ENCODE assay signal across 9 cellular contexts in genomic region chr19:40571005-40571318, GRCh38. TPM values are rescaled to one million over a fixed set of nuclear protein-coding genes. Genes with fewer than 3 reads are reported as not detected.
DNase-seq lines count a peak whose midpoint lies in the region; ATAC-seq and TF ChIP-seq lines count a peak whose summit lies in the region.
"Had no signal": no experiment of that assay in that cellular context is flagged by ENCODE, and none has a peak within 500 bp of the region (broad histone marks: within the 10 kb centered on the region; RNA-seq: fewer than 3 reads in every experiment).

No MANE protein-coding gene starts in this region.

- no peaks in the 10 kb centered on the region for H3K27me3 Mint-ChIP-seq in MCF 10A (ENCODE audit: insufficient read depth, unreplicated experiment)
- peaks cover 8 to 10% of the 10 kb centered on the region in 2 donors for H3K27me3 Mint-ChIP-seq in natural killer cell treated with Interleukin-12 subunit alpha and Interleukin-12 subunit beta and Interleukin-15 and Interleukin-18, amount 100 ng/mL, for 72 hours

- H3K36me3 ChIP-seq in BLaER1 = no peaks in the 10 kb centered on the region
- no peaks in the 10 kb centered on the region for H3K36me3 ChIP-seq in HUES48 (ENCODE audit: control insufficient read depth, insufficient read depth, low read length)

- intact Hi-C loops in MCF 10A (cut with micrococcal nuclease) = no loop called here

- no peaks in the 10 kb centered on the region for H3K9me3 ChIP-seq in BLaER1
- no peaks in the 10 kb centered on the region for H3K9me3 ChIP-seq in HUES48 (ENCODE audit: control insufficient read depth, insufficient read depth, low read length)
- H3K9me3 ChIP-seq: psoas muscle had no signal

- POLR2A ChIA-PET in MCF 10A (lab: Yijun Ruan, JAX) = interaction anchor here (0.6 to 3.6 kb wide), 15 partner anchors 8 to 649 kb away, joined by 3 to 39 read pairs (median 5); partner anchors contain the start of genes BLVRB, COQ8B, ITPKC and SERTAD1

- TF ChIP-seq CTCF in MCF 10A (IDR thresholded peaks at IDR 0.05; ENCODE audit: unreplicated experiment) = no peak

- H3K36me3 Mint-ChIP-seq in MCF 10A (ENCODE audit: insufficient read depth, unreplicated experiment) = no peaks in the 10 kb centered on the region
- H3K36me3 Mint-ChIP-seq in natural killer cell treated with Interleukin-12 subunit alpha and Interleukin-12 subunit beta and Interleukin-15 and Interleukin-18, amount 100 ng/mL, for 72 hours = no peaks in the 10 kb centered on the region

- no TSS peak for BruUV-seq in MCF 10A (replicated peaks; lab: Mats Ljungman, UMichigan)

- no peak overlapping the region for H3K9ac ChIP-seq in BLaER1
- H3K9ac ChIP-seq in HUES48 (ENCODE audit: low read depth, low read length) = no peak overlapping the region

- no peaks in the 10 kb centered on the region for H4K20me1 ChIP-seq in BLaER1

- H3K4me2 ChIP-seq in BLaER1 = peak overlapping the region; percentile 57

- H3K27ac Mint-ChIP-seq in MCF 10A (ENCODE audit: low read depth, unreplicated experiment) = peak overlapping the region; percentile 39
- peak overlapping the region; percentile 7 to 10 for H3K27ac Mint-ChIP-seq in natural killer cell treated with Interleukin-12 subunit alpha and Interleukin-12 subunit beta and Interleukin-15 and Interleukin-18, amount 100 ng/mL, for 72 hours

- DNase-seq in MCF 10A (ENCODE audit: unreplicated experiment) = no peak
- no peak for DNase-seq in natural killer cell treated with Interleukin-12 subunit alpha and Interleukin-12 subunit beta and Interleukin-15 and Interleukin-18, amount 100 ng/mL, for 72 hours (ENCODE audit: low spot score)
- DNase-seq in HuH-7 (ENCODE audit: low spot score) = no peak
- no peak for DNase-seq in middle frontal gyrus (ENCODE audit: extremely low spot score, low spot score)
- DNase-seq in T-helper 9 cell = no peak

- H3K4me1 Mint-ChIP-seq in MCF 10A (ENCODE audit: insufficient read depth, unreplicated experiment) = peaks cover 13% of the 10 kb centered on the region
- peaks cover 12 to 19% of the 10 kb centered on the region in 2 donors for H3K4me1 Mint-ChIP-seq in natural killer cell treated with Interleukin-12 subunit alpha and Interleukin-12 subunit beta and Interleukin-15 and Interleukin-18, amount 100 ng/mL, for 72 hours (ENCODE audit: low read depth in 2 of 2)

- no peak overlapping the region for H3K4me3 ChIP-seq in BLaER1
- peak overlapping the region; percentile 20; the same call in 1 of the 2 replicates for H3K4me3 ChIP-seq in HUES48 (ENCODE audit: low read depth, low read length)

- H3K27me3 ChIP-seq in BLaER1 = peaks cover 36% of the 10 kb centered on the region
- H3K27me3 ChIP-seq in HUES48 (ENCODE audit: control insufficient read depth, insufficient read depth, low read length) = peaks cover 43% of the 10 kb centered on the region

- peaks cover 47% of the 10 kb centered on the region for H3K4me1 ChIP-seq in BLaER1
- no peaks in the 10 kb centered on the region; the same call in 1 of the 2 replicates for H3K4me1 ChIP-seq in HUES48 (ENCODE audit: control insufficient read depth, insufficient read depth, low read length)

- no peak for ATAC-seq in natural killer cell treated with Interleukin-12 subunit alpha and Interleukin-12 subunit beta and Interleukin-15 and Interleukin-18, amount 100 ng/mL, for 72 hours
- ATAC-seq in GM21381 (IDR thresholded peaks at IDR 0.05; ENCODE audit: unreplicated experiment) = no peak

- CTCF ChIA-PET in MCF 10A (lab: Yijun Ruan, JAX) = interaction anchor here (0.5 to 2.7 kb wide), 22 partner anchors 8 to 607 kb away, joined by 3 to 18 read pairs (median 4); no protein-coding TSS in a partner anchor

- H3K27ac ChIP-seq in BLaER1 = no peak overlapping the region
- H3K27ac ChIP-seq in HUES48 (ENCODE audit: low read depth, low read length) = no peak overlapping the region

- peak overlapping the region; percentile 66 for H3K4me3 Mint-ChIP-seq in MCF 10A (ENCODE audit: unreplicated experiment)
- H3K4me3 Mint-ChIP-seq in natural killer cell treated with Interleukin-12 subunit alpha and Interleukin-12 subunit beta and Interleukin-15 and Interleukin-18, amount 100 ng/mL, for 72 hours = peak overlapping the region; percentile 52

- no peaks in the 10 kb centered on the region for H3K9me3 Mint-ChIP-seq in MCF 10A (ENCODE audit: unreplicated experiment)
- H3K9me3 Mint-ChIP-seq in natural killer cell treated with Interleukin-12 subunit alpha and Interleukin-12 subunit beta and Interleukin-15 and Interleukin-18, amount 100 ng/mL, for 72 hours = no peaks in the 10 kb centered on the region

RNA-seq across cellular contexts. Expression of gene SHKBP1, which starts 5.7 kb away (rescaled TPM):
- 41.5 and 44.0 TPM in 2 replicates for total RNA-seq in MCF 10A (2022)
- 100 to 1,000 TPM; 131 to 149 TPM for total RNA-seq in natural killer cell treated with Interleukin-12 subunit alpha and Interleukin-12 subunit beta and Interleukin-15 and Interleukin-18, amount 100 ng/mL, for 72 hours

RNA-seq across cellular contexts. Expression of gene LTBP4, which starts 30.2 kb away (rescaled TPM):
- total RNA-seq in MCF 10A (2022) = 76.4 and 103 TPM in 2 replicates
- 10 to 100 TPM; 28.1 to 59.0 TPM for total RNA-seq in natural killer cell treated with Interleukin-12 subunit alpha and Interleukin-12 subunit beta and Interleukin-15 and Interleukin-18, amount 100 ng/mL, for 72 hours
